ENCODE assay signal across 8 cellular contexts in genomic region chr9:16030513-16031185, GRCh38.
DNase-seq lines count a peak whose midpoint lies in the region; ATAC-seq, FAIRE-seq and TF ChIP-seq lines count a peak whose summit lies in the region.

No MANE protein-coding gene starts in this region.

- peak; percentile 36 for DNase-seq in GM10248 (ENCODE audit: extremely low spot score)
- DNase-seq in HPDE6-E6E7 (ENCODE audit: extremely low spot score) = peak; percentile 29
- DNase-seq in astrocyte (ENCODE audit: low read depth) = peak; percentile 99
- no peak for DNase-seq in stimulated activated naive CD4-positive, alpha-beta T cell (lab: John Stamatoyannopoulos, UW)
- DNase-seq in Caco-2 = no peak
- DNase-seq in lower lobe of right lung = no peak

- TF ChIP-seq CTCF in GM10248 (IDR thresholded peaks at IDR 0.05; ENCODE audit: control extremely low read depth, extremely low read depth, low read depth, missing control alignments) (no peak), astrocyte (IDR thresholded peaks at IDR 0.05; ENCODE audit: insufficient read depth, low read depth, low read length) (no peak), Caco-2 (IDR thresholded peaks at IDR 0.05; ENCODE audit: insufficient read depth in 1 of 2, low read depth in 1 of 2, low read length in 1 of 2, severe bottlenecking in 1 of 2, unreplicated experiment in 1 of 2) (no peak), lower lobe of right lung (IDR thresholded peaks at IDR 0.05) (no peak)

- ATAC-seq in GM21515 (IDR thresholded peaks at IDR 0.05; ENCODE audit: unreplicated experiment) (peak; percentile 87), lower lobe of right lung (no peak)

- peaks cover 47% of the 10 kb centered on the region for H3K4me1 ChIP-seq in astrocyte (ENCODE audit: insufficient read depth, low read length)
- no peaks in the 10 kb centered on the region for H3K4me1 ChIP-seq in Caco-2
- no peaks in the 10 kb centered on the region for H3K4me1 ChIP-seq in lower lobe of right lung

- peak overlapping the region; percentile 67 for H3K9ac ChIP-seq in astrocyte (ENCODE audit: low read length)

- H3K4me3 Mint-ChIP-seq in astrocyte (ENCODE audit: unreplicated experiment) (no peak overlapping the region), Caco-2 (ENCODE audit: unreplicated experiment) (no peak overlapping the region)
- peak overlapping the region; percentile 58 for H3K4me3 Mint-ChIP-seq in stimulated activated naive CD8-positive, alpha-beta T cell treated with anti-CD3 and anti-CD28 coated beads, Interleukin-15, Interleukin-2, amounts not matched to agents 100 ng/mL and 50 ng/mL, for 24 hours

- H4K20me1 ChIP-seq in astrocyte (ENCODE audit: insufficient read depth, low read length) = no peaks in the 10 kb centered on the region

- peaks cover 5% of the 10 kb centered on the region for H3K36me3 Mint-ChIP-seq in astrocyte (ENCODE audit: low read depth, unreplicated experiment)
- no peaks in the 10 kb centered on the region for H3K36me3 Mint-ChIP-seq in stimulated activated naive CD8-positive, alpha-beta T cell treated with anti-CD3 and anti-CD28 coated beads, Interleukin-15, Interleukin-2, amounts not matched to agents 100 ng/mL and 50 ng/mL, for 24 hours (ENCODE audit: low read depth)
- no peaks in the 10 kb centered on the region for H3K36me3 Mint-ChIP-seq in Caco-2 (ENCODE audit: insufficient read depth, unreplicated experiment)

- intact Hi-C loops in Caco-2 (cut with micrococcal nuclease; ENCODE audit: unreplicated experiment) = no loop called here
- intact Hi-C loops in lower lobe of right lung (cut with DNase I) = no loop called here

- H3K36me3 ChIP-seq in astrocyte (ENCODE audit: insufficient read depth, low read length) = no peaks in the 10 kb centered on the region
- no peaks in the 10 kb centered on the region for H3K36me3 ChIP-seq in Caco-2 (ENCODE audit: control insufficient read depth, insufficient read depth, low read length)
- no peaks in the 10 kb centered on the region for H3K36me3 ChIP-seq in lower lobe of right lung

- peak; percentile 99 for FAIRE-seq in astrocyte (lab: Jason Lieb, UNC)

- H3K79me2 ChIP-seq in astrocyte (ENCODE audit: insufficient read depth, low read length) = no peaks in the 10 kb centered on the region

- H3K4me3 ChIP-seq in astrocyte (ENCODE audit: insufficient read depth, low read depth, low read length) (peak overlapping the region; percentile 9), Caco-2 (ENCODE audit: low read depth, low read length) (no peak overlapping the region), lower lobe of right lung (no peak overlapping the region)

- no peaks in the 10 kb centered on the region for H3K27me3 Mint-ChIP-seq in astrocyte (ENCODE audit: low read depth, unreplicated experiment)
- no peaks in the 10 kb centered on the region for H3K27me3 Mint-ChIP-seq in stimulated activated naive CD8-positive, alpha-beta T cell treated with anti-CD3 and anti-CD28 coated beads, Interleukin-15, Interleukin-2, amounts not matched to agents 100 ng/mL and 50 ng/mL, for 24 hours
- H3K27me3 Mint-ChIP-seq in Caco-2 (ENCODE audit: insufficient read depth, unreplicated experiment) = peaks cover 3% of the 10 kb centered on the region

- H3K27ac ChIP-seq in astrocyte (ENCODE audit: low read depth, low read length) (peak overlapping the region; percentile 93), lower lobe of right lung (no peak overlapping the region)

- H3K27ac Mint-ChIP-seq in astrocyte (ENCODE audit: unreplicated experiment) (peak overlapping the region; percentile 86), Caco-2 (ENCODE audit: unreplicated experiment) (no peak overlapping the region)
- H3K27ac Mint-ChIP-seq in stimulated activated naive CD8-positive, alpha-beta T cell treated with anti-CD3 and anti-CD28 coated beads, Interleukin-15, Interleukin-2, amounts not matched to agents 100 ng/mL and 50 ng/mL, for 24 hours = peak overlapping the region; percentile 90

- peak overlapping the region; percentile 56 for H3K4me2 ChIP-seq in astrocyte (ENCODE audit: low read length)

- no peak overlapping the region for H2AFZ ChIP-seq in astrocyte (ENCODE audit: low read depth, low read length)

- H3K9me3 ChIP-seq in astrocyte (ENCODE audit: insufficient read depth, low read depth, low read length) (peaks cover 3% of the 10 kb centered on the region), Caco-2 (no peaks in the 10 kb centered on the region), lower lobe of right lung (no peaks in the 10 kb centered on the region)

- POLR2A ChIA-PET in GM10248 (lab: Yijun Ruan, JAX) (no interaction called here), Caco-2 (lab: Charles Lee) (no interaction called here)

- CTCF ChIA-PET in GM10248 (lab: Yijun Ruan, JAX) (interaction anchor here (0.7 kb wide), 1 partner anchor 35 kb away, joined by 3 read pairs; no protein-coding TSS in a partner anchor), Caco-2 (lab: Charles Lee) (no interaction called here)

- H3K4me1 Mint-ChIP-seq in astrocyte (ENCODE audit: low read depth, unreplicated experiment) (peaks cover 42% of the 10 kb centered on the region), Caco-2 (ENCODE audit: low read depth, unreplicated experiment) (no peaks in the 10 kb centered on the region)
- H3K4me1 Mint-ChIP-seq in stimulated activated naive CD8-positive, alpha-beta T cell treated with anti-CD3 and anti-CD28 coated beads, Interleukin-15, Interleukin-2, amounts not matched to agents 100 ng/mL and 50 ng/mL, for 24 hours (ENCODE audit: low read depth) = peaks cover 28% of the 10 kb centered on the region

- BruUV-seq in Caco-2 (replicated peaks; lab: Mats Ljungman, UMichigan) = no TSS peak

- no peaks in the 10 kb centered on the region for H3K27me3 ChIP-seq in astrocyte (ENCODE audit: insufficient read depth, low read length)
- H3K27me3 ChIP-seq in Caco-2 (replicated peaks; ENCODE audit: control insufficient read depth, insufficient read depth, low read length) = no peaks in the 10 kb centered on the region
- no peaks in the 10 kb centered on the region for H3K27me3 ChIP-seq in lower lobe of right lung (ENCODE audit: low read depth)

- peaks cover 9% of the 10 kb centered on the region for H3K9me3 Mint-ChIP-seq in astrocyte (ENCODE audit: unreplicated experiment)
- no peaks in the 10 kb centered on the region for H3K9me3 Mint-ChIP-seq in stimulated activated naive CD8-positive, alpha-beta T cell treated with anti-CD3 and anti-CD28 coated beads, Interleukin-15, Interleukin-2, amounts not matched to agents 100 ng/mL and 50 ng/mL, for 24 hours
- H3K9me3 Mint-ChIP-seq in Caco-2 (ENCODE audit: unreplicated experiment) = no peaks in the 10 kb centered on the region

Comparison
In these comparisons a context has a peak if more than half of its experiments do, and no peak if none do; other contexts are left out.
1. DNase-seq: peak in GM10248 (single experiment), HPDE6-E6E7 (single experiment) and astrocyte (single experiment); none in stimulated activated naive CD4-positive, alpha-beta T cell (0 of 6), Caco-2 (0 of 2) and lower lobe of right lung (single experiment).